ENCODE assay signal across 8 cellular contexts in genomic region chr4:6673660-6674499, GRCh38. TPM values are rescaled to one million over a fixed set of nuclear protein-coding genes. Genes with fewer than 3 reads are reported as not detected.
A peak's percentile ranks its signal among the peaks of the same experiment; 100 is the strongest.
DNase-seq lines count a peak whose midpoint lies in the region; ATAC-seq and TF ChIP-seq lines count a peak whose summit lies in the region.

No MANE protein-coding gene starts in this region.

- WGBS in heart right ventricle, 2 donors: 1% methylated on average over 74 to 89 of the region's 89 CpGs

- peaks cover 7% of the 10 kb centered on the region; the same call in 1 of the 2 replicates for H3K79me2 ChIP-seq in SU-DHL-6 (ENCODE audit: insufficient read depth, low read length)

- H3K4me3 Mint-ChIP-seq in HFFc6 (peak overlapping the region; percentile 98), type B pancreatic cell (peak overlapping the region; percentile 96)

- H3K27ac Mint-ChIP-seq in HFFc6: peak overlapping the region; percentile 85
- H3K27ac Mint-ChIP-seq in type B pancreatic cell: peak overlapping the region; percentile 87

- H3K4me1 ChIP-seq in adipocyte (ENCODE audit: control insufficient read depth, insufficient read depth, low read length) (peaks cover 18% of the 10 kb centered on the region), heart right ventricle (peaks cover 14 to 41% (median 36%) of the 10 kb centered on the region in 9 donors)

- no peaks in the 10 kb centered on the region for H3K9me2 ChIP-seq in SU-DHL-6 (replicated peaks; ENCODE audit: insufficient read depth, low read length)

- 0 out of 2 replicates have a peak, but pooled peaks cover 4% of the 10 kb centered on the region for H3F3A ChIP-seq in SU-DHL-6 (ENCODE audit: insufficient read depth)

- H3K9me3 Mint-ChIP-seq in HFFc6 (no peaks in the 10 kb centered on the region; the same call in 1 of the 2 replicates), type B pancreatic cell (no peaks in the 10 kb centered on the region)

- no peaks in the 10 kb centered on the region for H3K9me3 ChIP-seq in SU-DHL-6 (ENCODE audit: insufficient read depth, low read length)
- H3K9me3 ChIP-seq in adipocyte (ENCODE audit: control insufficient read depth, low read length): no peaks in the 10 kb centered on the region
- no peaks in the 10 kb centered on the region for H3K9me3 ChIP-seq in heart right ventricle

- peak; percentile 93 for DNase-seq in HFFc6
- peak; percentile 87 for DNase-seq in NCI-H1048 (lab: John Stamatoyannopoulos, UW)
- peak; percentile 97 for DNase-seq in adipocyte (ENCODE audit: low read depth)
- peak; percentile 92 to 94 for DNase-seq in heart right ventricle
- DNase-seq in pons (ENCODE audit: low spot score): peak; percentile 91
- DNase-seq in type B pancreatic cell (ENCODE audit: extremely low spot score, unreplicated experiment): peak; percentile 96

- H3K27ac ChIP-seq in SU-DHL-6 (ENCODE audit: low read depth, low read length): no peak overlapping the region
- peak overlapping the region; percentile 63 to 92 (median 88) for H3K27ac ChIP-seq in heart right ventricle

- ATAC-seq in heart right ventricle: peak; percentile 92 to 98 (median 94)

- intact Hi-C loops in heart right ventricle (cut with DNase I): loop anchor here in 3 of 10 donors (1.0 to 5.0 kb wide), 3 partner anchors 34 to 38 kb away; partner anchors contain the start of genes MRFAP1L1 (in 2 of the 3) and MRFAP1 (in 1 of the 3)

- H3K36me3 Mint-ChIP-seq in HFFc6 (ENCODE audit: low read depth) (peaks cover 34% of the 10 kb centered on the region), type B pancreatic cell (peaks cover 33% of the 10 kb centered on the region)

- H3K27me3 Mint-ChIP-seq in HFFc6 (ENCODE audit: insufficient read depth) (peaks cover 7% of the 10 kb centered on the region), type B pancreatic cell (no peaks in the 10 kb centered on the region)

- H4K20me1 ChIP-seq in SU-DHL-6 (ENCODE audit: low read depth, low read length): no peaks in the 10 kb centered on the region

- peak overlapping the region; percentile 91 for H3K4me3 ChIP-seq in GM08714 (ENCODE audit: low read length)
- H3K4me3 ChIP-seq in SU-DHL-6 (ENCODE audit: insufficient read depth, low read length, poor library complexity, severe bottlenecking): peak overlapping the region; percentile 53
- peak overlapping the region; percentile 89 for H3K4me3 ChIP-seq in adipocyte (ENCODE audit: low read length)
- peak overlapping the region; percentile 36 to 97 (median 74) for H3K4me3 ChIP-seq in heart right ventricle

- H3K4me2 ChIP-seq in SU-DHL-6 (ENCODE audit: low read depth, low read length, poor library complexity, severe bottlenecking): peak overlapping the region; percentile 55

- H3K36me3 ChIP-seq in SU-DHL-6 (ENCODE audit: low read length) (no peaks in the 10 kb centered on the region), adipocyte (ENCODE audit: control insufficient read depth, insufficient read depth, low read length, severe bottlenecking) (no peaks in the 10 kb centered on the region), heart right ventricle (peaks cover 0 to 11% (median 0%) of the 10 kb centered on the region in 9 donors)

- H3K27me3 ChIP-seq in SU-DHL-6 (ENCODE audit: low read length) (no peaks in the 10 kb centered on the region), adipocyte (replicated peaks; ENCODE audit: control insufficient read depth, insufficient read depth, low read length) (no peaks in the 10 kb centered on the region), heart right ventricle (no peaks in the 10 kb centered on the region)

- peak overlapping the region; percentile 28 for H2AFZ ChIP-seq in SU-DHL-6 (ENCODE audit: low read depth, low read length, severe bottlenecking)

- H3K9ac ChIP-seq in SU-DHL-6 (ENCODE audit: low read length) (peak overlapping the region; percentile 58), adipocyte (ENCODE audit: low read length) (peak overlapping the region; percentile 88)

- no peak for TF ChIP-seq CTCF in HFFc6 (IDR thresholded peaks at IDR 0.05)
- no peak for TF ChIP-seq CTCF in SU-DHL-6 (IDR thresholded peaks at IDR 0.05; ENCODE audit: insufficient read depth, low read length, poor library complexity, severe bottlenecking)
- TF ChIP-seq CTCF in heart right ventricle (IDR thresholded peaks at IDR 0.05): peak in 1 of 9 donors; percentile 15
- no peak for TF ChIP-seq CTCF in type B pancreatic cell (conservative IDR thresholded peaks at IDR 0.05)

- H3K4me1 Mint-ChIP-seq in HFFc6 (ENCODE audit: low read depth) (peaks cover 44% of the 10 kb centered on the region), type B pancreatic cell (ENCODE audit: unreplicated experiment) (peaks cover 38% of the 10 kb centered on the region)

RNA-seq across cellular contexts. Expression of gene S100P, which starts 19.8 kb away (rescaled TPM):
- not detected for total RNA-seq in HFFc6 (2021; fragmentation: NEBNext Ultra II Directional; extraction: Animal tissue kit (Norgen Biotek cat#: 25700))
- total RNA-seq in heart right ventricle (1 to 10 TPM in 5 of 10 donors, under 1 TPM in 1, not detected in 4; 0.41 to 8.2 (median 1.6) TPM), type B pancreatic cell (ENCODE audit: low replicate concordance) (58.9 and 80.8 TPM in 2 replicates)
- polyA plus RNA-seq in heart right ventricle: under 1 TPM; 0.22 to 0.68 TPM

RNA-seq across cellular contexts. Expression of gene MRFAP1, which starts 33.4 kb away (rescaled TPM):
- total RNA-seq in HFFc6 (2021; fragmentation: NEBNext Ultra II Directional; extraction: Animal tissue kit (Norgen Biotek cat#: 25700)): 100 to 1,000 TPM; 332 to 418 (median 364) TPM
- 100 to 1,000 TPM; 222 to 268 (median 248) TPM for total RNA-seq in heart right ventricle
- 100 to 1,000 TPM; 163 to 445 TPM for polyA plus RNA-seq in heart right ventricle
- 234 and 293 TPM in 2 replicates for total RNA-seq in type B pancreatic cell (ENCODE audit: low replicate concordance)

RNA-seq across cellular contexts. Expression of gene MRFAP1L1, which starts 35.8 kb away (rescaled TPM):
- total RNA-seq in HFFc6 (2021; fragmentation: NEBNext Ultra II Directional; extraction: Animal tissue kit (Norgen Biotek cat#: 25700)): 10 to 100 TPM; 35.5 to 41.0 (median 40.1) TPM
- total RNA-seq in heart right ventricle (10 to 100 TPM; 37.5 to 49.9 (median 42.1) TPM), type B pancreatic cell (ENCODE audit: low replicate concordance) (61.3 and 73.0 TPM in 2 replicates)
- 10 to 100 TPM; 61.5 to 73.7 TPM for polyA plus RNA-seq in heart right ventricle

RNA-seq across cellular contexts. Expression of gene BLOC1S4, which starts 42.1 kb away (rescaled TPM):
- total RNA-seq in HFFc6 (2021; fragmentation: NEBNext Ultra II Directional; extraction: Animal tissue kit (Norgen Biotek cat#: 25700)): 10 to 100 TPM; 12.7 to 19.0 (median 14.2) TPM
- total RNA-seq in heart right ventricle: 10 to 100 TPM in 1 of 10 donors, 1 to 10 TPM in 9; 4.4 to 10.2 (median 7.0) TPM
- polyA plus RNA-seq in heart right ventricle: 1 to 10 TPM; 4.8 to 7.8 TPM
- total RNA-seq in type B pancreatic cell (ENCODE audit: low replicate concordance): 19.1 and 21.4 TPM in 2 replicates
